12 cellular contexts compared by ENCODE assay signal in genomic region chr1:173267453-173267945, GRCh38.
DNase-seq lines count a peak whose midpoint lies in the region; ATAC-seq, FAIRE-seq and TF ChIP-seq lines count a peak whose summit lies in the region.
"Had no signal": no experiment of that assay in that cellular context is flagged by ENCODE, and none has a peak within 500 bp of the region (broad histone marks: within the 10 kb centered on the region; RNA-seq: fewer than 3 reads in every experiment).

No MANE protein-coding gene starts in this region.

- FAIRE-seq in HTR-8/SVneo (lab: Jason Lieb, UNC): peak; percentile 77

- intact Hi-C loops in Calu3 (cut with micrococcal nuclease; ENCODE audit: unreplicated experiment): no loop called here
- intact Hi-C loops in psoas muscle (cut with DNase I): no loop called here

- DNase-seq in Calu3 (no peak), HTR-8/SVneo (ENCODE audit: insufficient read length, low spot score) (no peak), astrocyte of the cerebellum (ENCODE audit: low read depth) (peak; percentile 74), memory B cell (ENCODE audit: low spot score in 2 of 2) (no peak), GM19240 (ENCODE audit: insufficient read length, low spot score) (no peak), psoas muscle (no peak), NCI-H524 (lab: John Stamatoyannopoulos, UW) (no peak)
- DNase-seq: activated CD4-positive, alpha-beta T cell treated with anti-CD3 and anti-CD28 coated beads for 1 hour; CD4-positive, CD25-positive, alpha-beta regulatory T cell; left lung had no signal

- H3K27ac Mint-ChIP-seq in Calu3 (ENCODE audit: unreplicated experiment): peak overlapping the region; percentile 17
- peak overlapping the region; percentile 21 for H3K27ac Mint-ChIP-seq in memory B cell
- H3K27ac Mint-ChIP-seq: CD4-positive, CD25-positive, alpha-beta regulatory T cell had no signal

- in situ Hi-C loops in astrocyte of the cerebellum (cut with HindIII; ENCODE audit: low sequenced_read_pairs): no loop called here

- no peak overlapping the region for H3K4me3 Mint-ChIP-seq in Calu3 (ENCODE audit: low read depth, unreplicated experiment)
- no peak overlapping the region for H3K4me3 Mint-ChIP-seq in memory B cell
- H3K4me3 Mint-ChIP-seq: CD4-positive, CD25-positive, alpha-beta regulatory T cell had no signal

- WGBS in psoas muscle, 3 donors: 71 to 75% (median 73%) methylated on average over 2 of the region's 2 CpGs

- H3K27me3 Mint-ChIP-seq in Calu3 (ENCODE audit: unreplicated experiment) (no peaks in the 10 kb centered on the region), memory B cell (no peaks in the 10 kb centered on the region)
- H3K27me3 Mint-ChIP-seq: CD4-positive, CD25-positive, alpha-beta regulatory T cell had no signal

- ATAC-seq in memory B cell (ENCODE audit: low read depth) (no peak), HG02885 (IDR thresholded peaks at IDR 0.05; ENCODE audit: poor library complexity, unreplicated experiment) (no peak), psoas muscle (no peak)
- ATAC-seq: left lung had no signal

- no peaks in the 10 kb centered on the region for H3K4me1 ChIP-seq in psoas muscle
- H3K4me1 ChIP-seq: left lung had no signal

- CTCF ChIA-PET in Calu3 (lab: Charles Lee): no interaction called here

- H3K27me3 ChIP-seq in psoas muscle (ENCODE audit: insufficient read depth in 3 of 3, low read length in 2 of 3): no peaks in the 10 kb centered on the region
- H3K27me3 ChIP-seq: left lung had no signal

- H3K27ac ChIP-seq in psoas muscle: no peak overlapping the region
- H3K27ac ChIP-seq: left lung, SK-N-MC had no signal

- no peaks in the 10 kb centered on the region for H3K9me3 ChIP-seq in psoas muscle
- H3K9me3 ChIP-seq: left lung had no signal

- peaks cover 5% of the 10 kb centered on the region for H3K9me3 Mint-ChIP-seq in Calu3 (ENCODE audit: low read depth, unreplicated experiment)
- peaks cover 2% of the 10 kb centered on the region for H3K9me3 Mint-ChIP-seq in memory B cell

- no peak for TF ChIP-seq CTCF in Calu3 (IDR thresholded peaks at IDR 0.05; ENCODE audit: unreplicated experiment)
- no peak for TF ChIP-seq CTCF in astrocyte of the cerebellum (IDR thresholded peaks at IDR 0.05; ENCODE audit: low read depth, low read length, missing control alignments)
- no peak for TF ChIP-seq CTCF in psoas muscle (IDR thresholded peaks at IDR 0.05)

- H3K4me3 ChIP-seq in astrocyte of the cerebellum (ENCODE audit: low read depth, low read length): no peak overlapping the region
- no peak overlapping the region for H3K4me3 ChIP-seq in psoas muscle
- H3K4me3 ChIP-seq: left lung, SK-N-MC had no signal

- H3K36me3 ChIP-seq in psoas muscle (ENCODE audit: insufficient read depth in 1 of 2, low read depth in 1 of 2): no peaks in the 10 kb centered on the region
- H3K36me3 ChIP-seq: left lung had no signal

- no TSS peak for BruUV-seq in Calu3 (replicated peaks; lab: Mats Ljungman, UMichigan)

- peaks cover 5% of the 10 kb centered on the region for H3K36me3 Mint-ChIP-seq in Calu3 (ENCODE audit: insufficient read depth, unreplicated experiment)
- H3K36me3 Mint-ChIP-seq in memory B cell: peaks cover 2% of the 10 kb centered on the region

- peaks cover 34% of the 10 kb centered on the region for H3K4me1 Mint-ChIP-seq in Calu3 (ENCODE audit: low read depth, unreplicated experiment)
- H3K4me1 Mint-ChIP-seq in memory B cell: peaks cover 15% of the 10 kb centered on the region
